Comparison of ENCODE assay signal across 22 cellular contexts in genomic region chr6:7535498-7535897, GRCh38. TPM values are rescaled to one million over a fixed set of nuclear protein-coding genes. Genes with fewer than 3 reads are reported as not detected.
DNase-seq lines count a peak whose midpoint lies in the region; ATAC-seq and TF ChIP-seq lines count a peak whose summit lies in the region.
"Had no signal": no experiment of that assay in that cellular context is flagged by ENCODE, and none has a peak within 500 bp of the region (broad histone marks: within the 10 kb centered on the region; RNA-seq: fewer than 3 reads in every experiment).

No MANE protein-coding gene starts in this region.

- peak overlapping the region; percentile 64; the same call in 1 of the 2 replicates for H2BK20ac ChIP-seq in IMR-90 (ENCODE audit: low read depth, low read length)

- ATAC-seq in IMR-90 (ENCODE audit: low read depth), result no peak
- ATAC-seq in omental fat pad (ENCODE audit: low FRiP score), result no peak
- ATAC-seq: stimulated activated naive CD8-positive, alpha-beta T cell treated with anti-CD3 and anti-CD28 coated beads, Interleukin-15, amount 100 ng/mL, for 72 hours; upper lobe of right lung had no signal

- no peak for TF ChIP-seq RAD21 in IMR-90 (IDR thresholded peaks at IDR 0.05; ENCODE audit: low read length)

- DNase-seq in AG20443 (ENCODE audit: low spot score) (peak; percentile 43), IMR-90 (peak; percentile 73), epithelial cell of prostate (ENCODE audit: low read depth, low spot score) (no peak), non-pigmented ciliary epithelial cell (ENCODE audit: low read depth) (peak; percentile 30), left ventricle myocardium inferior (no peak), omental fat pad (ENCODE audit: low spot score) (no peak), OCI-LY7 (ENCODE audit: low spot score) (no peak), WERI-Rb-1 (no peak)
- DNase-seq: activated CD4-positive, alpha-beta T cell treated with anti-CD3 and anti-CD28 coated beads, Interleukin-2, amount 10 ng/mL, durations not matched to agents 24 days and 14 days; activated CD8-positive, alpha-beta memory T cell treated with anti-CD3 and anti-CD28 coated beads, Interleukin-2, amount 50 U/mL, for 48 hours; activated gamma-delta T cell treated with Interleukin-2 at 50 U/mL for 16 hours; GF-D8; NCI-H1092; NCI-H2029 treated with DMSO at 0.1 percent for 48 hours; NCI-H510A; sigmoid colon; stimulated activated CD4-positive, alpha-beta T cell treated with anti-CD3 and anti-CD28 coated beads, Interleukin-2, amount 100 ng/mL, for 24 hours; stimulated activated naive CD8-positive, alpha-beta T cell treated with anti-CD3 and anti-CD28 coated beads, Interleukin-15, amount 100 ng/mL, for 72 hours; upper lobe of right lung had no signal

- peak overlapping the region; percentile 74; the same call in 1 of the 2 replicates for H3K18ac ChIP-seq in IMR-90 (ENCODE audit: low read depth, low read length)

- H3K4me2 ChIP-seq in IMR-90 (ENCODE audit: low read depth, low read length), result peak overlapping the region; percentile 69; the same call in 1 of the 2 replicates
- no peak overlapping the region for H3K4me2 ChIP-seq in OCI-LY7 (ENCODE audit: low read length)

- H3K4ac ChIP-seq in IMR-90 (ENCODE audit: low read depth, low read length), result peak overlapping the region; percentile 87

- peaks cover 0 to 4% of the 10 kb centered on the region in 2 experiments; a peak in 1 of 4 replicates for H3K79me1 ChIP-seq in IMR-90 (ENCODE audit: low read depth in 1 of 2, low read length in 2 of 2)

- H4K91ac ChIP-seq in IMR-90 (ENCODE audit: insufficient read depth, low read depth, low read length), result peak overlapping the region; percentile 63

- H4K5ac ChIP-seq in IMR-90 (ENCODE audit: low read depth, low read length), result peak overlapping the region; percentile 58; the same call in 1 of the 2 replicates

- peak overlapping the region; percentile 90 for H2BK5ac ChIP-seq in IMR-90 (ENCODE audit: low read depth, low read length, poor library complexity, severe bottlenecking)

- no peaks in the 10 kb centered on the region for H3K9me2 ChIP-seq in OCI-LY7 (ENCODE audit: insufficient read depth, low read length)

- intact Hi-C loops in IMR-90 (cut with micrococcal nuclease), result no loop called here
- intact Hi-C loops in left ventricle myocardium inferior (cut with micrococcal nuclease), result no loop called here
- intact Hi-C loops in OCI-LY7 (cut with micrococcal nuclease; ENCODE audit: unreplicated experiment), result no loop called here

- TF ChIP-seq POLR2A in IMR-90 (IDR thresholded peaks at IDR 0.05; ENCODE audit: low read depth, low read length), result no peak

- no peak overlapping the region; the same call in 1 of the 2 replicates for H2AK5ac ChIP-seq in IMR-90 (ENCODE audit: low read depth, low read length)

- H2AFZ ChIP-seq in IMR-90 (replicated peaks; ENCODE audit: low read length, poor library complexity) (peak overlapping the region; percentile 78), OCI-LY7 (ENCODE audit: low read length) (no peak overlapping the region)
- H2AFZ ChIP-seq: parathyroid adenoma had no signal

- H3K4me3 ChIP-seq in IMR-90 (ENCODE audit: insufficient read depth, low read depth, low read length) (no peak overlapping the region), left ventricle myocardium inferior (no peak overlapping the region), OCI-LY7 (ENCODE audit: low read depth, low read length, poor library complexity, severe bottlenecking) (no peak overlapping the region), WERI-Rb-1 (ENCODE audit: low read depth, low read length) (no peak overlapping the region)
- H3K4me3 ChIP-seq: ascending aorta, coronary artery, sigmoid colon, upper lobe of right lung had no signal

- H3K9me3 ChIP-seq in IMR-90 (ENCODE audit: control insufficient read depth, insufficient read depth, low read length) (no peaks in the 10 kb centered on the region), left ventricle myocardium inferior (replicated peaks) (no peaks in the 10 kb centered on the region), OCI-LY7 (ENCODE audit: low read length) (no peaks in the 10 kb centered on the region), WERI-Rb-1 (ENCODE audit: severe bottlenecking) (no peaks in the 10 kb centered on the region)
- H3K9me3 ChIP-seq: ascending aorta, sigmoid colon, upper lobe of right lung had no signal

- peaks cover 8% of the 10 kb centered on the region; the same call in 1 of the 2 replicates for H3K9me1 ChIP-seq in IMR-90 (ENCODE audit: insufficient read depth, low read length)

- CTCF ChIA-PET in IMR-90 (lab: Yijun Ruan, JAX), result no interaction called here
- CTCF ChIA-PET in OCI-LY7 (lab: Charles Lee; ENCODE audit: unreplicated experiment), result no interaction called here

- H3K4me1 ChIP-seq in IMR-90 (ENCODE audit: control insufficient read depth, insufficient read depth, low read length) (peaks cover 5% of the 10 kb centered on the region), left ventricle myocardium inferior (peaks cover 9% of the 10 kb centered on the region), OCI-LY7 (ENCODE audit: insufficient read depth, low read length, poor library complexity, severe bottlenecking) (no peaks in the 10 kb centered on the region)
- H3K4me1 ChIP-seq: ascending aorta, parathyroid adenoma, upper lobe of right lung had no signal

- peak overlapping the region; percentile 72; the same call in 1 of the 2 replicates for H3K23ac ChIP-seq in IMR-90 (ENCODE audit: low read depth, low read length)

- BruUV-seq in IMR-90 (replicated peaks; lab: Mats Ljungman, UMichigan) (no TSS peak), OCI-LY7 (replicated peaks; lab: Mats Ljungman, UMichigan) (no TSS peak)

- no peak for TF ChIP-seq CTCF in IMR-90 (conservative IDR thresholded peaks at IDR 0.05; ENCODE audit: low read depth, low read length)
- TF ChIP-seq CTCF in left ventricle myocardium inferior (IDR thresholded peaks at IDR 0.05; ENCODE audit: borderline replicate concordance), result no peak
- TF ChIP-seq CTCF in omental fat pad (IDR thresholded peaks at IDR 0.05), result no peak
- TF ChIP-seq CTCF in OCI-LY7 (conservative IDR thresholded peaks at IDR 0.05; ENCODE audit: low read length), result no peak
- no peak for TF ChIP-seq CTCF in WERI-Rb-1 (IDR thresholded peaks at IDR 0.05; ENCODE audit: low read depth, low read length)

- H4K8ac ChIP-seq in IMR-90 (ENCODE audit: low read depth in 2 of 2, low read length in 2 of 2), result peak overlapping the region; percentile 71 to 75; a peak in 3 of 4 replicates

- H4K20me1 ChIP-seq in IMR-90 (ENCODE audit: insufficient read depth, low read length) (no peaks in the 10 kb centered on the region), OCI-LY7 (ENCODE audit: insufficient read depth, low read length) (no peaks in the 10 kb centered on the region)

- H3K9ac ChIP-seq in IMR-90 (ENCODE audit: low read depth, low read length), result no peak overlapping the region
- H3K9ac ChIP-seq: parathyroid adenoma had no signal

- peaks cover 2% of the 10 kb centered on the region; the same call in 1 of the 2 replicates for H3K27me3 ChIP-seq in IMR-90 (ENCODE audit: control insufficient read depth, insufficient read depth, low read length)
- peaks cover 61% of the 10 kb centered on the region for H3K27me3 ChIP-seq in left ventricle myocardium inferior (ENCODE audit: low read depth)
- no peaks in the 10 kb centered on the region for H3K27me3 ChIP-seq in WERI-Rb-1 (ENCODE audit: insufficient read depth, low read depth, severe bottlenecking)
- H3K27me3 ChIP-seq: ascending aorta had no signal

- H3K27ac ChIP-seq in IMR-90 (ENCODE audit: insufficient read depth, low read length), result no peak overlapping the region
- H3K27ac ChIP-seq in epithelial cell of prostate, result peak overlapping the region; percentile 82
- no peak overlapping the region for H3K27ac ChIP-seq in left ventricle myocardium inferior (replicated peaks)
- H3K27ac ChIP-seq in OCI-LY7 (ENCODE audit: low read depth, low read length, poor library complexity, severe bottlenecking), result no peak overlapping the region
- no peak overlapping the region for H3K27ac ChIP-seq in WERI-Rb-1
- H3K27ac ChIP-seq: ascending aorta, coronary artery, parathyroid adenoma, sigmoid colon, upper lobe of right lung had no signal

- H3K36me3 ChIP-seq in IMR-90 (ENCODE audit: control insufficient read depth, insufficient read depth, low read length) (no peaks in the 10 kb centered on the region), left ventricle myocardium inferior (no peaks in the 10 kb centered on the region), OCI-LY7 (ENCODE audit: insufficient read depth, low read length) (no peaks in the 10 kb centered on the region), WERI-Rb-1 (no peaks in the 10 kb centered on the region)
- H3K36me3 ChIP-seq: ascending aorta, sigmoid colon, upper lobe of right lung had no signal

- H3K79me2 ChIP-seq in OCI-LY7 (ENCODE audit: insufficient read depth, low read depth, low read length), result no peaks in the 10 kb centered on the region
- H3K79me2 ChIP-seq: parathyroid adenoma had no signal

- dilution Hi-C loops in IMR-90 (cut with HindIII; ENCODE audit: low sequenced_read_pairs, unreplicated experiment), result no loop called here

- peak overlapping the region; percentile 82; the same call in 1 of the 3 replicates for H2BK15ac ChIP-seq in IMR-90 (ENCODE audit: low read depth, low read length)

- peak overlapping the region; percentile 89; the same call in 1 of the 2 replicates for H3K14ac ChIP-seq in IMR-90 (replicated peaks; ENCODE audit: low read depth, low read length)

- POLR2A ChIA-PET in IMR-90 (lab: Charles Lee; ENCODE audit: unreplicated experiment) (no interaction called here), OCI-LY7 (lab: Charles Lee) (no interaction called here)

- H2AK9ac ChIP-seq in IMR-90 (replicated peaks; ENCODE audit: low read depth, low read length, poor library complexity), result peak overlapping the region; percentile 67

- peak overlapping the region; percentile 87 for H2BK120ac ChIP-seq in IMR-90 (ENCODE audit: low read depth, low read length)

- no peak overlapping the region for H3K56ac ChIP-seq in IMR-90 (ENCODE audit: extremely low read depth, insufficient read depth, low read length)

- 33% methylated on average over 1 of the region's 5 CpGs; no CpG with 5 or more reads in 1 of the 2 experiments for WGBS in IMR-90 (ENCODE audit: extremely low coverage in 2 of 2, insufficient read length in 1 of 2), 2 experiments

- in situ Hi-C loops in IMR-90 (cut with MboI; ENCODE audit: low sequenced_read_pairs), result no loop called here

RNA-seq across cellular contexts. Expression of gene DSP, which starts 6.0 kb away (rescaled TPM):
- total RNA-seq in IMR-90 (2012; rRNA removed) (20.1 and 23.6 TPM in 2 replicates), left ventricle myocardium inferior (322 TPM), omental fat pad (10 to 100 TPM in 3 of 4 donors, 1 to 10 TPM in 1; 6.6 to 47.9 (median 25.5) TPM), OCI-LY7 (2022) (0.06 TPM in 2 replicates)
- 6.8 and 7.1 TPM in 2 replicates for polyA plus RNA-seq in IMR-90 (2012; rRNA removed)
- polyA plus RNA-seq in IMR-90 (2012; cell fraction: cytosol; rRNA removed), result 2.5 and 2.9 TPM in 2 replicates
- 4.1 and 10.9 TPM in 2 replicates for polyA plus RNA-seq in IMR-90 (2012; cell fraction: nucleus; rRNA removed; ENCODE audit: low replicate concordance)
- not detected in 2 replicates for total RNA-seq in OCI-LY7 (2014; rRNA removed; shearing (Covaris generic))
- total RNA-seq: activated CD4-positive, alpha-beta T cell treated with anti-CD3 and anti-CD28 coated beads, Interleukin-2, amount 10 ng/mL, durations not matched to agents 24 days and 14 days had no signal

RNA-seq across cellular contexts. Expression of gene SNRNP48, which starts 54.5 kb away (rescaled TPM):
- 5.2 and 9.4 TPM in 2 replicates for total RNA-seq in IMR-90 (2012; rRNA removed)
- polyA plus RNA-seq in IMR-90 (2012; rRNA removed), result 4.0 and 6.2 TPM in 2 replicates
- 0.92 and 1.0 TPM in 2 replicates for polyA plus RNA-seq in IMR-90 (2012; cell fraction: cytosol; rRNA removed)
- 3.8 and 13.3 TPM in 2 replicates for polyA plus RNA-seq in IMR-90 (2012; cell fraction: nucleus; rRNA removed; ENCODE audit: low replicate concordance)
- total RNA-seq in left ventricle myocardium inferior, result 13.8 TPM
- 10 to 100 TPM in 3 of 4 donors, 1 to 10 TPM in 1; 8.4 to 14.2 (median 11.5) TPM for total RNA-seq in omental fat pad
- total RNA-seq in OCI-LY7 (2014; rRNA removed; shearing (Covaris generic)), result 19.8 and 24.1 TPM in 2 replicates
- 30.2 and 33.4 TPM in 2 replicates for total RNA-seq in OCI-LY7 (2022)

Comparison
In these comparisons a context has a peak if more than half of its experiments do, and no peak if none do; other contexts are left out.
1. DNase-seq: peak in AG20443 (single experiment), IMR-90 (single experiment) and non-pigmented ciliary epithelial cell (single experiment); none in epithelial cell of prostate (single experiment), left ventricle myocardium inferior (single experiment), omental fat pad (single experiment), OCI-LY7 (single experiment) and WERI-Rb-1 (single experiment).
2. RNA of gene DSP, which starts 6.0 kb away (total RNA-seq): 322 TPM in left ventricle myocardium inferior (single experiment), 6.6 to 47.9 TPM in omental fat pad and 20.1 to 23.6 TPM in IMR-90; 0.06 TPM in OCI-LY7; every median in the first group is over 4 times any median in the second.